Comparison of ENCODE assay signal across 6 cellular contexts in genomic region chr14:23071975-23072539, GRCh38. TPM values are rescaled to one million over a fixed set of nuclear protein-coding genes. Genes with fewer than 3 reads are reported as not detected.
A peak's percentile ranks its signal among the peaks of the same experiment; 100 is the strongest.
DNase-seq lines count a peak whose midpoint lies in the region; ATAC-seq and TF ChIP-seq lines count a peak whose summit lies in the region.

No MANE protein-coding gene starts in this region.

- no peaks in the 10 kb centered on the region for H3K9me3 Mint-ChIP-seq in CD4-positive, alpha-beta T cell
- H3K9me3 Mint-ChIP-seq in activated T-cell treated with anti-CD3 and anti-CD28 coated beads, Interleukin-2, amount 50 U/mL, for 72 hours, result no peaks in the 10 kb centered on the region

- peaks cover 25 to 44% of the 10 kb centered on the region in 2 donors for H3K36me3 ChIP-seq in lung (ENCODE audit: control insufficient read depth in 2 of 2, insufficient read depth in 2 of 2, low read length in 2 of 2)

- peaks cover 0 to 12% of the 10 kb centered on the region in 2 donors for H3K4me1 ChIP-seq in lung (ENCODE audit: control insufficient read depth in 2 of 2, insufficient read depth in 2 of 2, low read length in 2 of 2)

- peak overlapping the region; percentile 66 for H3K27ac ChIP-seq in CD4-positive, alpha-beta T cell (ENCODE audit: low read depth, low read length)
- H3K27ac ChIP-seq in lung (ENCODE audit: low read depth in 1 of 2, low read length in 1 of 2), result peak overlapping the region; percentile 15 to 58

- 51 to 67% methylated on average over 5 of the region's 5 CpGs for WGBS in lung, 2 donors

- peak overlapping the region; percentile 93 for H3K4me3 Mint-ChIP-seq in CD4-positive, alpha-beta T cell
- H3K4me3 Mint-ChIP-seq in activated T-cell treated with anti-CD3 and anti-CD28 coated beads, Interleukin-2, amount 50 U/mL, for 72 hours, result peak overlapping the region; percentile 83 to 94

- H3K36me3 Mint-ChIP-seq in CD4-positive, alpha-beta T cell (ENCODE audit: low read depth), result peaks cover 67% of the 10 kb centered on the region
- H3K36me3 Mint-ChIP-seq in activated T-cell treated with anti-CD3 and anti-CD28 coated beads, Interleukin-2, amount 50 U/mL, for 72 hours (ENCODE audit: insufficient read depth in 2 of 2), result peaks cover 2 to 10% of the 10 kb centered on the region in 2 donors

- no peaks in the 10 kb centered on the region for H3K27me3 Mint-ChIP-seq in CD4-positive, alpha-beta T cell
- H3K27me3 Mint-ChIP-seq in activated T-cell treated with anti-CD3 and anti-CD28 coated beads, Interleukin-2, amount 50 U/mL, for 72 hours (ENCODE audit: low read depth), result no peaks in the 10 kb centered on the region

- peaks cover 43% of the 10 kb centered on the region for H3K4me1 Mint-ChIP-seq in CD4-positive, alpha-beta T cell (ENCODE audit: low read depth)
- peaks cover 38% of the 10 kb centered on the region for H3K4me1 Mint-ChIP-seq in activated T-cell treated with anti-CD3 and anti-CD28 coated beads, Interleukin-2, amount 50 U/mL, for 72 hours (ENCODE audit: low read depth)

- no peaks in the 10 kb centered on the region for H3K27me3 ChIP-seq in CD4-positive, alpha-beta T cell (ENCODE audit: control insufficient read depth, insufficient read depth, low read length)
- H3K27me3 ChIP-seq in lung (ENCODE audit: control insufficient read depth, insufficient read depth), result no peaks in the 10 kb centered on the region

- H3K27ac Mint-ChIP-seq in CD4-positive, alpha-beta T cell, result peak overlapping the region; percentile 84
- H3K27ac Mint-ChIP-seq in activated T-cell treated with anti-CD3 and anti-CD28 coated beads, Interleukin-2, amount 50 U/mL, for 72 hours, result peak overlapping the region; percentile 64

- POLR2A ChIA-PET in CD4-positive, alpha-beta T cell (lab: Charles Lee), result interaction anchor here (0.7 to 4.5 kb wide), 9 partner anchors 9 to 502 kb away, joined by 3 to 35 read pairs (median 5); partner anchors contain the start of genes ACIN1, C14orf119, HOMEZ and MRPL52

- ATAC-seq in CD4-positive, alpha-beta T cell (ENCODE audit: poor library complexity), result no peak
- ATAC-seq in activated T-cell treated with anti-CD3 and anti-CD28 coated beads, Interleukin-2, amount 50 U/mL, for 72 hours (replicated peaks in 1 of 2), result no peak
- ATAC-seq in lung (ENCODE audit: insufficient read depth, low FRiP score) (peak; percentile 2), GM18868 (IDR thresholded peaks at IDR 0.05; ENCODE audit: unreplicated experiment) (no peak), GM21723 (IDR thresholded peaks at IDR 0.05; ENCODE audit: unreplicated experiment) (no peak)

- CTCF ChIA-PET in CD4-positive, alpha-beta T cell (lab: Charles Lee), result interaction anchor here (0.7 to 2.2 kb wide), 6 partner anchors 10 to 85 kb away, joined by 4 to 7 read pairs (median 6); partner anchors contain the start of genes ACIN1 and C14orf119

- intact Hi-C loops in CD4-positive, alpha-beta T cell (cut with DNase I, micrococcal nuclease), result loop anchor here (2.0 to 5.0 kb wide), 3 partner anchors 23 to 111 kb away; partner anchors contain the start of genes ACIN1 (in 1 of the 2), C14orf119 (in 1 of the 2) and SLC7A8 (in 1 of the 2)

- DNase-seq in CD4-positive, alpha-beta T cell, result no peak
- no peak for DNase-seq in activated T-cell treated with anti-CD3 and anti-CD28 coated beads, Interleukin-2, amount 50 U/mL, for 72 hours
- no peak for DNase-seq in lung (ENCODE audit: low spot score)
- no peak for DNase-seq in glomerular visceral epithelial cell (ENCODE audit: extremely low spot score)

- no peak for TF ChIP-seq CTCF in CD4-positive, alpha-beta T cell (IDR thresholded peaks at IDR 0.05)
- no peak for TF ChIP-seq CTCF in lung (IDR thresholded peaks at IDR 0.05; ENCODE audit: control extremely low read depth, extremely low read depth)

- H3K4me3 ChIP-seq in lung, result no peak overlapping the region

- no peaks in the 10 kb centered on the region for H3K9me3 ChIP-seq in CD4-positive, alpha-beta T cell (ENCODE audit: control insufficient read depth, low read length)
- H3K9me3 ChIP-seq in lung (ENCODE audit: control insufficient read depth in 2 of 2, insufficient read depth in 1 of 2, low read length in 1 of 2), result no peaks in the 10 kb centered on the region

RNA-seq across cellular contexts. Expression of gene CDH24, which starts 14.7 kb away (rescaled TPM):
- 1 to 10 TPM; 3.3 to 3.7 TPM for total RNA-seq in CD4-positive, alpha-beta T cell
- total RNA-seq in activated T-cell treated with anti-CD3 and anti-CD28 coated beads, Interleukin-2, amount 50 U/mL, for 72 hours, result 1 to 10 TPM in 1 of 2 donors, under 1 TPM in 1; 0.82 to 1.5 TPM
- total RNA-seq in lung, result 1 to 10 TPM; 4.2 to 4.6 TPM
- 1 to 10 TPM; 2.0 to 4.8 TPM for polyA plus RNA-seq in lung

RNA-seq across cellular contexts. Expression of gene ACIN1, which starts 22.9 kb away (rescaled TPM):
- 100 to 1,000 TPM; 282 to 288 TPM for total RNA-seq in CD4-positive, alpha-beta T cell
- 100 to 1,000 TPM; 162 to 188 TPM for total RNA-seq in activated T-cell treated with anti-CD3 and anti-CD28 coated beads, Interleukin-2, amount 50 U/mL, for 72 hours
- 100 to 1,000 TPM; 125 to 154 TPM for total RNA-seq in lung
- polyA plus RNA-seq in lung, result 100 to 1,000 TPM in 1 of 2 donors, 10 to 100 TPM in 1; 76.3 to 106 TPM

RNA-seq across cellular contexts. Expression of gene C14orf119, which starts 23.2 kb away (rescaled TPM):
- total RNA-seq in CD4-positive, alpha-beta T cell, result 1 to 10 TPM; 3.1 to 3.9 TPM
- 10 to 100 TPM; 31.3 to 38.5 TPM for total RNA-seq in activated T-cell treated with anti-CD3 and anti-CD28 coated beads, Interleukin-2, amount 50 U/mL, for 72 hours
- total RNA-seq in lung, result 10 to 100 TPM; 23.9 to 56.7 TPM
- polyA plus RNA-seq in lung, result 10 to 100 TPM; 26.0 to 64.9 TPM

RNA-seq across cellular contexts. Expression of gene PSMB11, which starts 30.0 kb away (rescaled TPM):
- total RNA-seq in CD4-positive, alpha-beta T cell, result under 1 TPM; 0.16 to 0.31 TPM
- total RNA-seq in activated T-cell treated with anti-CD3 and anti-CD28 coated beads, Interleukin-2, amount 50 U/mL, for 72 hours, result not detected
- total RNA-seq in lung, result not detected
- polyA plus RNA-seq in lung, result not detected

RNA-seq across cellular contexts. Expression of gene CIROP, which starts 32.7 kb away (rescaled TPM):
- total RNA-seq in CD4-positive, alpha-beta T cell, result not detected
- total RNA-seq in activated T-cell treated with anti-CD3 and anti-CD28 coated beads, Interleukin-2, amount 50 U/mL, for 72 hours, result not detected
- total RNA-seq in lung, result not detected
- not detected for polyA plus RNA-seq in lung

Comparison
In these comparisons a context has a peak if more than half of its experiments do, and no peak if none do; other contexts are left out.
1. RNA of gene C14orf119, which starts 23.2 kb away (total RNA-seq): 23.9 to 56.7 TPM in lung and 31.3 to 38.5 TPM in activated T-cell treated with anti-CD3 and anti-CD28 coated beads, Interleukin-2, amount 50 U/mL, for 72 hours; 3.1 to 3.9 TPM in CD4-positive, alpha-beta T cell; every median in the first group is over 4 times any median in the second.